ENCODE assay signal across 8 cellular contexts in the genomic region with DNA sequence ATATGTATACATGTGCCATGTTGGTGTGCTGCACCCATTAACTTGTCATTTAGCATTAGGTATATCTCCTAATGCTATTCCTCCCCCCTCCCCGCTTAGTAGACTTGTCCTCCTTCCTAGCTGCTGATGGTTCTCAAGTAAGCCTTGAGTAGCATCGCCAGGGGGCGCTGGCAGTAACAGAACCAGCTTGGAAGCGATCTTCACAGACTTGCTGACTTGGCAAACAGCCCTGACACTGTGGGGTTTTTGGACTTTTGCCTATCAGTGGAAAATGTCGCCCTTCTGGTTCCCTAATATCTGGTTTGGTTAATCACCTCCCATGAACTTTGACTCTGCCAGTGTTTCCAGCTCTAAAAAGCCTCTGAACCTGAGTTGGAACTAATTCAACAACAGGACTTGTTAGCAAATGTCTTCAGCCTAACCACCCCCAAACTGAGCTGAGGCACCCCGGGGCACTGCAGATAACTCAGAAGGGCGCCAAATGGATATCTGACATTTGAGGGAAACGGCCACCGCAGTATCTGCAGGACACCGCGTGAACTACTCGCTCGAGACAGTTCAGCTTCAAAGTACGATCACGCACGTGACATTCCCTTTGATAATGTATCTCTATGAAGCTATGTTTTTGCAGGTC. TPM values are rescaled to one million over a fixed set of nuclear protein-coding genes. Genes with fewer than 3 reads are reported as not detected.
DNase-seq lines count a peak whose midpoint lies in the region; ATAC-seq and TF ChIP-seq lines count a peak whose summit lies in the region.

No MANE protein-coding gene starts in this region.

- H3K4me1 ChIP-seq in SJCRH30: peaks cover 28% of the 10 kb centered on the region
- peaks cover 5% of the 10 kb centered on the region for H3K4me1 ChIP-seq in foreskin keratinocyte

- H3K9me3 ChIP-seq in SJCRH30 (replicated peaks): no peaks in the 10 kb centered on the region

- H3K27me3 ChIP-seq in SJCRH30: no peaks in the 10 kb centered on the region
- no peaks in the 10 kb centered on the region for H3K27me3 ChIP-seq in foreskin keratinocyte

- H3K27ac ChIP-seq in SJCRH30: no peak overlapping the region
- H3K27ac ChIP-seq in foreskin keratinocyte: no peak overlapping the region

- ATAC-seq in foreskin keratinocyte: peak; percentile 43
- no peak for ATAC-seq in GM18498 (IDR thresholded peaks at IDR 0.05; ENCODE audit: unreplicated experiment)

- H3K4me3 ChIP-seq in NB4 (ENCODE audit: low read depth, low read length) (no peak overlapping the region), SJCRH30 (no peak overlapping the region)

- peaks cover 4% of the 10 kb centered on the region; the same call in 1 of the 2 replicates for H3K36me3 ChIP-seq in SJCRH30

- DNase-seq in ELR (ENCODE audit: low read depth): peak; percentile 96
- peak; percentile 90 for DNase-seq in NB4 (ENCODE audit: low read depth)
- DNase-seq in SJCRH30: peak; percentile 90 to 97
- DNase-seq in activated effector memory CD4-positive, alpha-beta T cell treated with anti-CD3 and anti-CD28 coated beads, Interleukin-2, amount 50 U/mL, for 16 hours: peak; percentile 96
- peak; percentile 40 to 66 for DNase-seq in foreskin keratinocyte
- DNase-seq in nucleus accumbens (lab: John Stamatoyannopoulos, UW): peak in 53 of 56 donors; percentile 25 to 96 (median 72)
- peak; percentile 67 for DNase-seq in stromal cell of bone marrow (ENCODE audit: low read depth)

- no peak for TF ChIP-seq POLR2A in NB4 (IDR thresholded peaks at IDR 0.05; ENCODE audit: extremely low read depth, insufficient read length)

- peak; percentile 83 for TF ChIP-seq CTCF in NB4 (IDR thresholded peaks at IDR 0.05; ENCODE audit: low read depth, low read length)
- TF ChIP-seq CTCF in foreskin keratinocyte (conservative IDR thresholded peaks at IDR 0.05): peak; percentile 93

RNA-seq across cellular contexts. Expression of gene SPATA32, which starts 15.4 kb away (rescaled TPM):
- 0.08 TPM in 1 of 2 replicates, not detected in the other for total RNA-seq in SJCRH30 (2014; rRNA removed; shearing (Covaris generic))
- total RNA-seq in foreskin keratinocyte: not detected in 2 replicates
- polyA plus RNA-seq in foreskin keratinocyte: not detected in 2 replicates

RNA-seq across cellular contexts. Expression of gene MAP3K14, which starts 39.5 kb away (rescaled TPM):
- total RNA-seq in SJCRH30 (2014; rRNA removed; shearing (Covaris generic)): 3.9 and 4.7 TPM in 2 replicates
- total RNA-seq in foreskin keratinocyte: 4.5 and 6.4 TPM in 2 replicates
- 4.8 and 7.1 TPM in 2 replicates for polyA plus RNA-seq in foreskin keratinocyte

RNA-seq across cellular contexts. Expression of gene FMNL1, which starts 55.6 kb away (rescaled TPM):
- total RNA-seq in SJCRH30 (2014; rRNA removed; shearing (Covaris generic)): 0.91 and 1.1 TPM in 2 replicates
- 0.48 and 1.6 TPM in 2 replicates for total RNA-seq in foreskin keratinocyte
- polyA plus RNA-seq in foreskin keratinocyte: 0.91 and 2.0 TPM in 2 replicates
